Comparison of ENCODE assay signal across 26 cellular contexts in genomic region chr13:25762795-25763377, GRCh38.
DNase-seq lines count a peak whose midpoint lies in the region; ATAC-seq and TF ChIP-seq lines count a peak whose summit lies in the region.
"Had no signal": no experiment of that assay in that cellular context is flagged by ENCODE, and none has a peak within 500 bp of the region (broad histone marks: within the 10 kb centered on the region; RNA-seq: fewer than 3 reads in every experiment).

No MANE protein-coding gene starts in this region.

- H3K27me3 ChIP-seq in CD8-positive, alpha-beta memory T cell (ENCODE audit: insufficient read depth, low read length, poor library complexity, severe bottlenecking), result no peaks in the 10 kb centered on the region
- H3K27me3 ChIP-seq in effector memory CD4-positive, alpha-beta T cell (replicated peaks; ENCODE audit: control insufficient read depth, insufficient read depth, low read length, poor library complexity, severe bottlenecking), result no peaks in the 10 kb centered on the region
- H3K27me3 ChIP-seq in BE2C, result no peaks in the 10 kb centered on the region
- H3K27me3 ChIP-seq: tibial nerve had no signal

- POLR2A ChIA-PET in CD8-positive, alpha-beta memory T cell (lab: Charles Lee), result no interaction called here

- H3K27me3 Mint-ChIP-seq in CD8-positive, alpha-beta memory T cell, result peaks cover 2 to 3% of the 10 kb centered on the region in 2 donors
- H3K27me3 Mint-ChIP-seq in activated T-helper 17 cell treated with anti-CD3 and anti-CD28 coated beads, Interleukin-2, amount 50 U/mL, for 72 hours, result peaks cover 4% of the 10 kb centered on the region
- H3K27me3 Mint-ChIP-seq in memory B cell, result no peaks in the 10 kb centered on the region
- H3K27me3 Mint-ChIP-seq: activated CD4-positive, alpha-beta T cell treated with anti-CD3 and anti-CD28 coated beads, Interleukin-2, amount 10 ng/mL, durations not matched to agents 7 days and 5 days; brain had no signal

- peaks cover 8 to 16% (median 11%) of the 10 kb centered on the region in 3 donors for H3K4me1 Mint-ChIP-seq in CD8-positive, alpha-beta memory T cell
- H3K4me1 Mint-ChIP-seq in activated T-helper 17 cell treated with anti-CD3 and anti-CD28 coated beads, Interleukin-2, amount 50 U/mL, for 72 hours, result peaks cover 6% of the 10 kb centered on the region
- peaks cover 2% of the 10 kb centered on the region for H3K4me1 Mint-ChIP-seq in memory B cell

- no peak for TF ChIP-seq CTCF in BE2C (IDR thresholded peaks at IDR 0.05; ENCODE audit: low read depth, low read length)

- CTCF ChIA-PET in CD8-positive, alpha-beta memory T cell (lab: Charles Lee), result no interaction called here

- H3K4me3 ChIP-seq in CD8-positive, alpha-beta memory T cell (ENCODE audit: low read length), result peak overlapping the region; percentile 14
- no peak overlapping the region for H3K4me3 ChIP-seq in effector memory CD4-positive, alpha-beta T cell (ENCODE audit: insufficient read depth, low read depth, low read length, poor library complexity, severe bottlenecking)
- no peak overlapping the region for H3K4me3 ChIP-seq in BE2C (ENCODE audit: low read depth, low read length)
- H3K4me3 ChIP-seq: GM23338, lower lobe of right lung, tibial nerve had no signal

- no peaks in the 10 kb centered on the region for H3K9me3 ChIP-seq in CD8-positive, alpha-beta memory T cell (ENCODE audit: low read length)
- no peaks in the 10 kb centered on the region for H3K9me3 ChIP-seq in effector memory CD4-positive, alpha-beta T cell (ENCODE audit: control insufficient read depth, low read length)
- H3K9me3 ChIP-seq in BE2C, result no peaks in the 10 kb centered on the region
- H3K9me3 ChIP-seq: lower lobe of right lung, tibial nerve had no signal

- no peak overlapping the region for H3K27ac ChIP-seq in CD8-positive, alpha-beta memory T cell (ENCODE audit: low read depth, low read length)
- H3K27ac ChIP-seq in effector memory CD4-positive, alpha-beta T cell (ENCODE audit: insufficient read depth, low read length, poor library complexity, severe bottlenecking), result no peak overlapping the region
- H3K27ac ChIP-seq: epithelial cell of prostate, lower lobe of right lung, tibial nerve had no signal

- H3K36me3 Mint-ChIP-seq in CD8-positive, alpha-beta memory T cell, result no peaks in the 10 kb centered on the region
- H3K36me3 Mint-ChIP-seq in activated T-helper 17 cell treated with anti-CD3 and anti-CD28 coated beads, Interleukin-2, amount 50 U/mL, for 72 hours (ENCODE audit: low read depth), result no peaks in the 10 kb centered on the region
- no peaks in the 10 kb centered on the region for H3K36me3 Mint-ChIP-seq in memory B cell
- H3K36me3 Mint-ChIP-seq: brain had no signal

- peak; percentile 45 to 46 for ATAC-seq in activated CD4-positive, CD25-positive, alpha-beta regulatory T cell treated with anti-CD3 and anti-CD28 coated beads, Interleukin-2, amount 50 U/mL, for 24 hours
- ATAC-seq in activated T-helper 17 cell treated with anti-CD3 and anti-CD28 coated beads, Interleukin-2, amount 50 U/mL, for 72 hours (replicated peaks), result peak; percentile 71
- no peak for ATAC-seq in memory B cell (ENCODE audit: low read depth)
- ATAC-seq: GM23338, lower lobe of right lung, Panc1, sciatic nerve had no signal

- H3K4me3 Mint-ChIP-seq in CD8-positive, alpha-beta memory T cell, result peak overlapping the region in 1 of 7 donors; percentile 9
- H3K4me3 Mint-ChIP-seq in activated T-helper 17 cell treated with anti-CD3 and anti-CD28 coated beads, Interleukin-2, amount 50 U/mL, for 72 hours, result peak overlapping the region; percentile 28
- no peak overlapping the region for H3K4me3 Mint-ChIP-seq in memory B cell
- H3K4me3 Mint-ChIP-seq: activated CD4-positive, alpha-beta T cell treated with anti-CD3 and anti-CD28 coated beads, Interleukin-2, amount 10 ng/mL, durations not matched to agents 7 days and 5 days; brain; GM23338 had no signal

- H3K9me3 Mint-ChIP-seq in CD8-positive, alpha-beta memory T cell, result peaks cover 0 to 2% (median 0%) of the 10 kb centered on the region in 5 donors
- no peaks in the 10 kb centered on the region for H3K9me3 Mint-ChIP-seq in activated T-helper 17 cell treated with anti-CD3 and anti-CD28 coated beads, Interleukin-2, amount 50 U/mL, for 72 hours
- H3K9me3 Mint-ChIP-seq in memory B cell, result no peaks in the 10 kb centered on the region
- H3K9me3 Mint-ChIP-seq: GM23338 had no signal

- H3K4me1 ChIP-seq in CD8-positive, alpha-beta memory T cell (ENCODE audit: insufficient read depth, low read length), result peaks cover 11% of the 10 kb centered on the region
- H3K4me1 ChIP-seq in effector memory CD4-positive, alpha-beta T cell (ENCODE audit: control insufficient read depth, insufficient read depth, low read length, poor library complexity, severe bottlenecking), result no peaks in the 10 kb centered on the region
- H3K4me1 ChIP-seq in BE2C, result no peaks in the 10 kb centered on the region
- H3K4me1 ChIP-seq: lower lobe of right lung, tibial nerve had no signal

- no peaks in the 10 kb centered on the region for H3K36me3 ChIP-seq in CD8-positive, alpha-beta memory T cell (ENCODE audit: insufficient read depth, low read length)
- no peaks in the 10 kb centered on the region for H3K36me3 ChIP-seq in effector memory CD4-positive, alpha-beta T cell (ENCODE audit: control insufficient read depth, insufficient read depth, low read length)
- no peaks in the 10 kb centered on the region for H3K36me3 ChIP-seq in BE2C
- H3K36me3 ChIP-seq: lower lobe of right lung, tibial nerve had no signal

- no peak for DNase-seq in activated CD4-positive, CD25-positive, alpha-beta regulatory T cell (lab: John Stamatoyannopoulos, UW)
- no peak for DNase-seq in CD8-positive, alpha-beta memory T cell
- DNase-seq in memory B cell (ENCODE audit: low spot score in 2 of 2) (no peak), 8988T (no peak), BE2C (no peak)
- no peak for DNase-seq in effector memory CD4-positive, alpha-beta T cell
- DNase-seq: activated CD4-positive, alpha-beta T cell treated with anti-CD3 and anti-CD28 coated beads, Interleukin-2, amount 10 ng/mL, durations not matched to agents 7 days and 5 days; AML-193; DMS53; GDM1; KBM-7; lower lobe of right lung; NCI-H2171; NCI-H524 treated with DMSO at 0.1 percent for 48 hours; NK-92 treated with Interleukin-12 subunit alpha and Interleukin-12 subunit beta, amount 100 ng/mL, for 24 hours; SIG-M5; stimulated activated CD4-positive, alpha-beta T cell treated with anti-CD3 and anti-CD28 coated beads, Interleukin-4, amount 100 ng/mL, for 4 hours; stimulated activated naive CD4-positive, alpha-beta T cell treated with Interleukin-2 at 50 U/mL for 16 hours had no signal

- no peak overlapping the region for H3K27ac Mint-ChIP-seq in CD8-positive, alpha-beta memory T cell
- peak overlapping the region; percentile 76 for H3K27ac Mint-ChIP-seq in activated T-helper 17 cell treated with anti-CD3 and anti-CD28 coated beads, Interleukin-2, amount 50 U/mL, for 72 hours
- H3K27ac Mint-ChIP-seq in memory B cell, result peak overlapping the region; percentile 69
- H3K27ac Mint-ChIP-seq: activated CD4-positive, alpha-beta T cell treated with anti-CD3 and anti-CD28 coated beads, Interleukin-2, amount 10 ng/mL, durations not matched to agents 7 days and 5 days; brain; GM23338 had no signal

Comparison
In these comparisons a context has a peak if more than half of its experiments do, and no peak if none do; other contexts are left out.
1. H3K27ac Mint-ChIP-seq: peak in activated T-helper 17 cell treated with anti-CD3 and anti-CD28 coated beads, Interleukin-2, amount 50 U/mL, for 72 hours (single experiment) and memory B cell (single experiment); none in CD8-positive, alpha-beta memory T cell (0 of 8).